20 cellular contexts compared by ENCODE assay signal in the genomic region with DNA sequence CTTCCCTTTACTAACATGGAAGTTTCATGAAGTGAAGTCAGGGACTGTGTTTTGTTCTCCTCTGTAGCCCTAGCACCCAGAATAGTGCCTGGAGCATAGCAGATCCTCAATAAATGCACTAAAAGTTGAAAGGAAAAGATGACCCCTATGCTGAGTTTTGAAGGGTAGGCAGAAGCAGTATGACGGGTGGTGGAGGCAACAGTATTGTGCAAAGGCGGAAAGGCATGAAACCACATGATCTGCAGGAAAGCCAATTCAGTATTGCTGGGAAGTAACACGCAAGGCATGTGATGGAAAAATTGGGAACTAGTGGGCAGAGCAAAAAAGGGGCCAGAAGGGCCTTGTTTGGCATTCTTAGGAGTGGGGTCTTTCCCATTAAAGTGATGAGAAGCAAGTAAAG.
"Had no signal": no experiment of that assay in that cellular context is flagged by ENCODE, and none has a peak within 500 bp of the region (broad histone marks: within the 10 kb centered on the region; RNA-seq: fewer than 3 reads in every experiment).

No MANE protein-coding gene starts in this region.

- H3K27ac ChIP-seq: cardiac muscle cell, esophagus squamous epithelium, gastrocnemius medialis, ovary, psoas muscle, tibial artery had no signal

- H3K9me3 ChIP-seq: body of pancreas, esophagus squamous epithelium, gastrocnemius medialis, ovary, psoas muscle, tibial artery had no signal

- H3K4me3 ChIP-seq: body of pancreas, cardiac muscle cell, esophagus squamous epithelium, gastrocnemius medialis, ovary, psoas muscle, tibial artery had no signal

- H3K27ac Mint-ChIP-seq: activated B cell treated with CpG ODN at 0.5 μM for 24 hours; activated CD4-positive, alpha-beta memory T cell treated with anti-CD3 and anti-CD28 coated beads for 36 hours; activated CD4-positive, alpha-beta T cell treated with anti-CD3 and anti-CD28 coated beads for 36 hours; activated naive CD4-positive, alpha-beta T cell treated with anti-CD3 and anti-CD28 coated beads, Interleukin-2, amount 10 ng/mL, durations not matched to agents 7 days and 5 days; natural killer cell; stimulated activated naive CD8-positive, alpha-beta T cell treated with anti-CD3 and anti-CD28 coated beads, Interleukin-15, amount 100 ng/mL, for 72 hours had no signal

- H3K4me1 Mint-ChIP-seq: activated B cell treated with CpG ODN at 0.5 μM for 24 hours; activated CD4-positive, alpha-beta T cell treated with anti-CD3 and anti-CD28 coated beads for 36 hours; activated naive CD4-positive, alpha-beta T cell treated with anti-CD3 and anti-CD28 coated beads, Interleukin-2, amount 10 ng/mL, durations not matched to agents 7 days and 5 days; natural killer cell; stimulated activated naive CD8-positive, alpha-beta T cell treated with anti-CD3 and anti-CD28 coated beads, Interleukin-15, amount 100 ng/mL, for 72 hours had no signal

- H3K4me1 ChIP-seq: gastrocnemius medialis, psoas muscle, tibial artery had no signal

- ATAC-seq: activated CD4-positive, alpha-beta T cell treated with anti-CD3 and anti-CD28 coated beads for 36 hours; body of pancreas; effector memory CD8-positive, alpha-beta T cell; gastrocnemius medialis; left ventricle myocardium superior; natural killer cell; psoas muscle; right cardiac atrium; stimulated activated naive CD8-positive, alpha-beta T cell treated with anti-CD3 and anti-CD28 coated beads, Interleukin-15, amount 100 ng/mL, for 72 hours had no signal

- H3K4me3 Mint-ChIP-seq: activated B cell treated with CpG ODN at 0.5 μM for 24 hours; activated CD4-positive, alpha-beta memory T cell treated with anti-CD3 and anti-CD28 coated beads for 36 hours; activated CD4-positive, alpha-beta T cell treated with anti-CD3 and anti-CD28 coated beads for 36 hours; activated naive CD4-positive, alpha-beta T cell treated with anti-CD3 and anti-CD28 coated beads, Interleukin-2, amount 10 ng/mL, durations not matched to agents 7 days and 5 days; effector memory CD8-positive, alpha-beta T cell; natural killer cell; stimulated activated naive CD8-positive, alpha-beta T cell treated with anti-CD3 and anti-CD28 coated beads, Interleukin-15, amount 100 ng/mL, for 72 hours had no signal

- H3K27me3 ChIP-seq: body of pancreas, cardiac muscle cell, esophagus squamous epithelium, gastrocnemius medialis, ovary, tibial artery had no signal

- H3K36me3 ChIP-seq: cardiac muscle cell, gastrocnemius medialis, ovary had no signal

- H3K36me3 Mint-ChIP-seq: natural killer cell had no signal

- H3K27me3 Mint-ChIP-seq: activated B cell treated with CpG ODN at 0.5 μM for 24 hours; activated CD4-positive, alpha-beta memory T cell treated with anti-CD3 and anti-CD28 coated beads for 36 hours; activated CD4-positive, alpha-beta T cell treated with anti-CD3 and anti-CD28 coated beads for 36 hours; activated naive CD4-positive, alpha-beta T cell treated with anti-CD3 and anti-CD28 coated beads, Interleukin-2, amount 10 ng/mL, durations not matched to agents 7 days and 5 days; effector memory CD8-positive, alpha-beta T cell; stimulated activated naive CD8-positive, alpha-beta T cell treated with anti-CD3 and anti-CD28 coated beads, Interleukin-15, amount 100 ng/mL, for 72 hours had no signal

- DNase-seq: activated B cell treated with CpG ODN at 0.5 μM for 24 hours; activated CD4-positive, alpha-beta memory T cell treated with anti-CD3 and anti-CD28 coated beads for 36 hours; activated CD4-positive, alpha-beta T cell treated with anti-CD3 and anti-CD28 coated beads for 36 hours; activated effector memory CD4-positive, alpha-beta T cell treated with anti-CD3 and anti-CD28 coated beads, Interleukin-2, amount 50 U/mL, for 16 hours; activated naive CD4-positive, alpha-beta T cell treated with anti-CD3 and anti-CD28 coated beads, Interleukin-2, amount 10 ng/mL, durations not matched to agents 7 days and 5 days; body of pancreas; effector memory CD8-positive, alpha-beta T cell; esophagus squamous epithelium; left ventricle myocardium superior; mesendoderm; natural killer cell; ovary; psoas muscle; right cardiac atrium; stimulated activated CD4-positive, alpha-beta T cell treated with anti-CD3 and anti-CD28 coated beads, Interleukin-1b, Interleukin-23, amount 100 ng/mL, for 48 hours; stimulated activated naive CD8-positive, alpha-beta T cell treated with anti-CD3 and anti-CD28 coated beads, Interleukin-15, amount 100 ng/mL, for 72 hours; T1000; tibial artery had no signal
